In the genomic region with DNA sequence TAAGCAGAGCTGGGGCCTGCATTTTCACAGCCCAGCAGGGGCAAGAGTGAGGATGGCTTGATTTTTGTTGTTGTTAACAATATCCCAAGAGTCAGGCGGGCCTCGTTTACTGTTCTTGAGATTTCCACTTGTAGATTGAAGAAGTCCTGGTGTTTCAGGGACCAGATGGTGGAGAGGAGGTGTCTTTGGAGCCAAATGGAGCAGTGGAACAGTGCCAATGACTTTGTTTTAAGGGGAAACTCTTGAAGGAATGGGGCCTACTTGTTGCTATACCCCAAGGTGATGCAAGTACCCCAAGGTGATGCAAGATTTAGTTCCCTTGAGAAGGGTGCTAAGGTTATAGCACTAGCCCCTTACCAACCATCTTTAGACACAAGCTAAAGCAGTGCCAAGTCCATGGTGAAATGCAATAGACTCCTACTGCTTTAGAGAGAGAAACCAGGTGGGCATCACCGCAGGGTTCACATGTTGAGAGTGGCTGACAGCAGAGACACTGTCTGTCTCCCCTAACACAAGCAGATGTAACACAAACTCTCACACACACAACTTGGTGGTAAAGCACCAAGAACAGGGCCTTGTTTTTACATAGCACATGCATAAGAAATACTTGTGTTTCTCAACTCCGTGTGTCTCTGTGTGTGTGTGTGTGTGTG, we compare ENCODE assay signal across 15 cellular contexts. TPM values are rescaled to one million over a fixed set of nuclear protein-coding genes. Genes with fewer than 3 reads are reported as not detected.
A peak's percentile ranks its signal among the peaks of the same experiment; 100 is the strongest.
DNase-seq lines count a peak whose midpoint lies in the region; ATAC-seq, FAIRE-seq and TF ChIP-seq lines count a peak whose summit lies in the region.
"Had no signal": no experiment of that assay in that cellular context is flagged by ENCODE, and none has a peak within 500 bp of the region (broad histone marks: within the 10 kb centered on the region; RNA-seq: fewer than 3 reads in every experiment).

No MANE protein-coding gene starts in this region.

- no peak overlapping the region for H3K4me2 ChIP-seq in HepG2 (ENCODE audit: low read depth, low read length)

- ATAC-seq in HepG2 (no peak), right lobe of liver (no peak), left colon (no peak), HG03045 (IDR thresholded peaks at IDR 0.05; ENCODE audit: unreplicated experiment) (no peak)

- no peak overlapping the region for H2AFZ ChIP-seq in HepG2 (ENCODE audit: low read length)

- no peak overlapping the region for H3K9ac ChIP-seq in HepG2 (ENCODE audit: insufficient read depth, low read depth, low read length)

- H3K79me2 ChIP-seq in HepG2 (ENCODE audit: insufficient read depth, low read length) = no peaks in the 10 kb centered on the region

- H3K4me3 ChIP-seq in HepG2 (replicated peaks in 1 of 3; ENCODE audit: insufficient read depth in 1 of 3, low read depth in 2 of 3, low read length in 3 of 3) (no peak overlapping the region), right lobe of liver (no peak overlapping the region), tibial artery (no peak overlapping the region)

- no peak overlapping the region for H3K27ac ChIP-seq in HepG2 (ENCODE audit: extremely low read length, insufficient read depth, low read length)
- no peak overlapping the region for H3K27ac ChIP-seq in right lobe of liver
- H3K27ac ChIP-seq in tibial artery = no peak overlapping the region

- peaks cover 6% of the 10 kb centered on the region; the same call in 1 of the 2 replicates for H4K20me1 ChIP-seq in HepG2 (ENCODE audit: insufficient read depth, low read length)

- no peak for TF ChIP-seq EP300 in HepG2 (IDR thresholded peaks at IDR 0.05; ENCODE audit: low read depth in 2 of 2, low read length in 2 of 2)
- TF ChIP-seq EP300 in HepG2 (CRISPR knock-in tag; IDR thresholded peaks at IDR 0.05; ENCODE audit: borderline replicate concordance) = no peak

- H3K4me1 ChIP-seq in HepG2 (ENCODE audit: insufficient read depth, low read length) (no peaks in the 10 kb centered on the region), right lobe of liver (peaks cover 0 to 4% (median 0%) of the 10 kb centered on the region in 4 donors), tibial artery (peaks cover 0 to 10% (median 3%) of the 10 kb centered on the region in 4 donors)

- CTCF ChIA-PET in HepG2 (lab: Yijun Ruan, JAX; ENCODE audit: low intra/inter-chr PET ratio, low total read pairs) = interaction anchor here (3.7 kb wide), 1 partner anchor 163 kb away, joined by 57 read pairs; no protein-coding TSS in a partner anchor

- WGBS in HepG2 (ENCODE audit: low lambda C conversion rate) = 93% methylated on average over 4 of the region's 4 CpGs
- 77% methylated on average over 3 of the region's 4 CpGs for WGBS in right lobe of liver (ENCODE audit: insufficient coverage, low coverage, low lambda C conversion rate, missing lambda C conversion rate)

- TF ChIP-seq RAD21 in HepG2 (CRISPR knock-in tag; IDR thresholded peaks at IDR 0.05) = no peak

- peaks cover 90 to 98% of the 10 kb centered on the region in 2 experiments for H3K36me3 ChIP-seq in HepG2 (replicated peaks in 1 of 2; ENCODE audit: control insufficient read depth in 1 of 2, insufficient read depth in 2 of 2, low read length in 2 of 2)
- no peaks in the 10 kb centered on the region for H3K36me3 ChIP-seq in right lobe of liver
- peaks cover 37 to 80% (median 48%) of the 10 kb centered on the region in 3 donors for H3K36me3 ChIP-seq in tibial artery

- in situ Hi-C loops in HepG2 (cut with HindIII; ENCODE audit: extremely low pct_ligation_motif_present, low pct_unique_long_range_greater_than_20kb) = loop anchor here (5.0 to 10.0 kb wide), 2 partner anchors 161 to 183 kb away; no protein-coding TSS in a partner anchor

- FAIRE-seq in HepG2 (lab: Jason Lieb, UNC) = no peak
- FAIRE-seq: A204.1, D721Med, GM18507, HTR-8/SVneo had no signal

- DNase-seq in HepG2 (ENCODE audit: low spot score) (no peak), right lobe of liver (no peak), NCI-H2171 treated with DMSO at 0.1 percent for 48 hours (lab: John Stamatoyannopoulos, UW) (peak; percentile 38), mesenteric fat pad (ENCODE audit: low spot score) (peak; percentile 20), left colon (no peak), tibial artery (no peak)
- DNase-seq: CD4-positive, alpha-beta T cell; DMS53; GOT3; H9 had no signal

- POLR2A ChIA-PET in HepG2 (lab: Yijun Ruan, JAX) = interaction anchor here (0.9 kb wide), 1 partner anchor 164 kb away, joined by 4 read pairs; no protein-coding TSS in a partner anchor

- intact Hi-C loops in HepG2 (cut with micrococcal nuclease; ENCODE audit: unreplicated experiment) (no loop called here), right lobe of liver (cut with DNase I) (loop anchor here (5.0 to 10.0 kb wide), 3 partner anchors 161 to 196 kb away; no protein-coding TSS in a partner anchor), left colon (cut with DNase I, micrococcal nuclease) (loop anchor here (2.0 to 10.0 kb wide), 2 partner anchors 163 kb away; no protein-coding TSS in a partner anchor), tibial artery (cut with DNase I; ENCODE audit: low total_unique reads) (loop anchor here (2.0 kb wide), 2 partner anchors 41 to 163 kb away; no protein-coding TSS in a partner anchor)

- no TSS peak for BruUV-seq in HepG2 (replicated peaks; lab: Mats Ljungman, UMichigan)

- H3K27me3 ChIP-seq in HepG2 (ENCODE audit: control insufficient read depth in 1 of 2, insufficient read depth in 2 of 2, low read length in 2 of 2) (no peaks in the 10 kb centered on the region), right lobe of liver (no peaks in the 10 kb centered on the region), tibial artery (no peaks in the 10 kb centered on the region)

- TF ChIP-seq POLR2A in HepG2 (IDR thresholded peaks at IDR 0.05; ENCODE audit: insufficient read depth in 1 of 2, low read depth in 2 of 2, low read length in 2 of 2) (no peak; a peak in 1 of 4 replicates), right lobe of liver (IDR thresholded peaks at IDR 0.05) (no peak)

- TF ChIP-seq CTCF in HepG2 (CRISPR knock-in tag; IDR thresholded peaks at IDR 0.05) (no peak), right lobe of liver (IDR thresholded peaks at IDR 0.05) (no peak), tibial artery (IDR thresholded peaks at IDR 0.05) (no peak)

- H3K9me3 ChIP-seq in HepG2 (ENCODE audit: low read length) (no peaks in the 10 kb centered on the region), right lobe of liver (no peaks in the 10 kb centered on the region), tibial artery (no peaks in the 10 kb centered on the region)

TF ChIP-seq in HepG2, 621 proteins besides CTCF, POLR2A, EP300 and RAD21:
- TF ChIP-seq RBM22 (optimal IDR thresholded peaks at IDR 0.05; ENCODE audit: low read length) (peak; percentile 82), CEBPB (IDR thresholded peaks at IDR 0.05; ENCODE audit: borderline replicate concordance, low read depth, low read length) (peak; percentile 45; the same call in 1 of the 2 replicates), ZNF724P (CRISPR knock-in tag; IDR thresholded peaks at IDR 0.05; ENCODE audit: borderline replicate concordance) (no peak)
TF ChIP-seq in HepG2: peak in this region for 2.

RNA-seq across cellular contexts. Expression of gene HK2, which starts 44.0 kb away (rescaled TPM):
- total RNA-seq in HepG2 (2016; rRNA removed; fragmentation: Illumina TruSeq; extraction: Trizol) (13.2 and 24.4 TPM in 2 replicates), right lobe of liver (10 to 100 TPM in 1 of 6 experiments, 1 to 10 TPM in 1, under 1 TPM in 4; 0.48 to 23.0 (median 0.87) TPM), mesenteric fat pad (46.2 TPM), left colon (100 to 1,000 TPM; 172 to 423 TPM)
- 1.4 and 1.6 TPM in 2 replicates for total RNA-seq in HepG2 (2016; cell fraction: cytosol; rRNA removed; fragmentation: Illumina TruSeq; extraction: Trizol; ENCODE audit: low read depth)
- total RNA-seq in HepG2 (2016; cell fraction: insoluble cytoplasmic fraction; rRNA removed; fragmentation: Illumina TruSeq; extraction: Trizol) = 13.6 and 21.9 TPM in 2 replicates
- 8.5 and 9.3 TPM in 2 replicates for total RNA-seq in HepG2 (2016; cell fraction: membrane; rRNA removed; fragmentation: Illumina TruSeq; extraction: Trizol)
- 20.3 and 20.8 TPM in 2 replicates for total RNA-seq in HepG2 (2016; cell fraction: nucleus; rRNA removed; fragmentation: Illumina TruSeq; extraction: Trizol)
- 97.0 and 101 TPM in 2 replicates for polyA plus RNA-seq in HepG2 (2011; rRNA removed)
- polyA plus RNA-seq in HepG2 (2011; cell fraction: cytosol; rRNA removed) = 69.4 and 70.4 TPM in 2 replicates
- polyA plus RNA-seq in HepG2 (2011; cell fraction: nucleus; rRNA removed) = 105 and 144 TPM in 2 replicates
- 78.0 and 124 TPM in 2 replicates for polyA plus RNA-seq in HepG2 (2012)
- 0.93 and 0.99 TPM in 2 replicates for polyA plus RNA-seq in HepG2 (2016; cell fraction: cytosol; fragmentation: Illumina TruSeq; extraction: Trizol; ENCODE audit: low read depth)
- 23.2 and 27.3 TPM in 2 replicates for polyA plus RNA-seq in HepG2 (2016; cell fraction: insoluble cytoplasmic fraction; fragmentation: Illumina TruSeq; extraction: Trizol; ENCODE audit: low read depth)
- polyA plus RNA-seq in HepG2 (2016; cell fraction: membrane; fragmentation: Illumina TruSeq; extraction: Trizol; ENCODE audit: low read depth) = 2.8 and 3.5 TPM in 2 replicates
- 30.1 and 30.3 TPM in 2 replicates for polyA plus RNA-seq in HepG2 (2016; cell fraction: nucleus; fragmentation: Illumina TruSeq; extraction: Trizol; ENCODE audit: insufficient read depth, low read depth)
- polyA minus RNA-seq in HepG2 (2011; rRNA and poly(A)+ RNA removed; ENCODE audit: low replicate concordance) = 69.1 and 358 TPM in 2 replicates
- 176 and 190 TPM in 2 replicates for polyA minus RNA-seq in HepG2 (2011; cell fraction: cytosol; rRNA and poly(A)+ RNA removed)
- polyA minus RNA-seq in HepG2 (2011; cell fraction: nucleus; rRNA and poly(A)+ RNA removed) = 176 and 200 TPM in 2 replicates

Comparison
In these comparisons a context has a peak if more than half of its experiments do, and no peak if none do; other contexts are left out.
1. DNase-seq: peak in NCI-H2171 treated with DMSO at 0.1 percent for 48 hours (single experiment) and mesenteric fat pad (single experiment); none in HepG2 (single experiment), right lobe of liver (0 of 3), left colon (0 of 2) and tibial artery (0 of 2).